Comparison of ENCODE assay signal across 17 cellular contexts in the genomic region with DNA sequence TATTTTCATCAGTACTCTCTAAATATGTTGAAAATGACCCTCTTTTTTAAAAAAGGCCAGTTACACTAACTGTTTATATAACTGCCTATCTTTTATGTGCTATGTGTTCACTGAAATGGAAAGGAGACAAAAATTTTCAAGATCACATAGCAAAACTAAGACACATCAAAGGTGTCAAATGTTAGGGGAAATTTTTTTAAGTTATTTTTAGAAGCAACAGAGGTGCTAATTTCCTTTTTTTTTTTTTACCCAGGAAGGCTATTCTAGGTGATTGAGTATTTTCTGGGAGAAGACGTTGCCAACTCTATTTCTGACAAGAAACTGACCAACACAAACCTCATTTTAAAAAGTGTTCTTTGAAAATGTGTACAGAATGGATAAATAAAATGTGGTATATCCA. TPM values are rescaled to one million over a fixed set of nuclear protein-coding genes. Genes with fewer than 3 reads are reported as not detected.
A peak's percentile ranks its signal among the peaks of the same experiment; 100 is the strongest.
DNase-seq lines count a peak whose midpoint lies in the region; ATAC-seq and TF ChIP-seq lines count a peak whose summit lies in the region.
"Had no signal": no experiment of that assay in that cellular context is flagged by ENCODE, and none has a peak within 500 bp of the region (broad histone marks: within the 10 kb centered on the region; RNA-seq: fewer than 3 reads in every experiment).

No MANE protein-coding gene starts in this region.

- H3K4me1 ChIP-seq in OCI-LY1 (ENCODE audit: insufficient read depth, low read length, severe bottlenecking) = peaks cover 100% of the 10 kb centered on the region
- H3K4me1 ChIP-seq in effector memory CD4-positive, alpha-beta T cell (ENCODE audit: control insufficient read depth, insufficient read depth, low read length, poor library complexity, severe bottlenecking) = peaks cover 49% of the 10 kb centered on the region

- peaks cover 75% of the 10 kb centered on the region for H3K36me3 ChIP-seq in OCI-LY1 (ENCODE audit: insufficient read depth, low read length)
- no peaks in the 10 kb centered on the region for H3K36me3 ChIP-seq in effector memory CD4-positive, alpha-beta T cell (ENCODE audit: control insufficient read depth, insufficient read depth, low read length)
- H3K36me3 ChIP-seq: uterus had no signal

- intact Hi-C loops in activated naive CD4-positive, alpha-beta T cell treated with anti-CD3 and anti-CD28 coated beads for 36 hours (cut with micrococcal nuclease) = loop anchor here (10.0 kb wide), 1 partner anchor 941 kb away; no protein-coding TSS in a partner anchor

- H3K4me1 Mint-ChIP-seq in activated naive CD4-positive, alpha-beta T cell treated with anti-CD3 and anti-CD28 coated beads for 36 hours (ENCODE audit: low read depth) = peaks cover 91% of the 10 kb centered on the region
- peaks cover 93% of the 10 kb centered on the region for H3K4me1 Mint-ChIP-seq in stimulated activated naive CD8-positive, alpha-beta T cell treated with anti-CD3 and anti-CD28 coated beads, Interleukin-15, amount 100 ng/mL, for 72 hours

- 0 out of 2 replicates have a peak, but pooled peaks cover 4% of the 10 kb centered on the region for H3F3A ChIP-seq in OCI-LY1 (ENCODE audit: insufficient read depth, low read length)

- CTCF ChIA-PET in activated naive CD4-positive, alpha-beta T cell treated with anti-CD3 and anti-CD28 coated beads for 36 hours (lab: Charles Lee) = interaction anchor here (0.7 to 4.0 kb wide), 8 partner anchors 11 to 764 kb away, joined by 3 to 26 read pairs (median 4); a partner anchor contains a TSS

- no peaks in the 10 kb centered on the region for H3K9me3 Mint-ChIP-seq in activated naive CD4-positive, alpha-beta T cell treated with anti-CD3 and anti-CD28 coated beads for 36 hours
- H3K9me3 Mint-ChIP-seq in stimulated activated naive CD8-positive, alpha-beta T cell treated with anti-CD3 and anti-CD28 coated beads, Interleukin-15, amount 100 ng/mL, for 72 hours = no peaks in the 10 kb centered on the region
- H3K9me3 Mint-ChIP-seq: brain had no signal

- DNase-seq in activated naive CD4-positive, alpha-beta T cell treated with anti-CD3 and anti-CD28 coated beads for 36 hours = no peak
- no peak for DNase-seq in activated naive CD4-positive, alpha-beta T cell (lab: John Stamatoyannopoulos, UW)
- no peak for DNase-seq in effector memory CD4-positive, alpha-beta T cell
- no peak for DNase-seq in stimulated activated naive CD8-positive, alpha-beta T cell treated with anti-CD3 and anti-CD28 coated beads, Interleukin-15, amount 100 ng/mL, for 72 hours
- DNase-seq: activated CD4-positive, alpha-beta T cell treated with anti-CD3 and anti-CD28 coated beads for 4 hours; activated effector memory CD4-positive, alpha-beta T cell treated with Interleukin-2 at 50 U/mL for 16 hours; NCI-H1417; stimulated activated naive CD4-positive, alpha-beta T cell treated with Interleukin-2 at 50 U/mL for 16 hours; uterus had no signal

- ATAC-seq in stimulated activated naive CD8-positive, alpha-beta T cell treated with anti-CD3 and anti-CD28 coated beads, Interleukin-15, amount 100 ng/mL, for 72 hours = no peak
- ATAC-seq in HG02678 (IDR thresholded peaks at IDR 0.05; ENCODE audit: unreplicated experiment) = no peak
- no peak for ATAC-seq in HG03196 (IDR thresholded peaks at IDR 0.05; ENCODE audit: unreplicated experiment)
- ATAC-seq in HG03469 (IDR thresholded peaks at IDR 0.05; ENCODE audit: unreplicated experiment) = no peak
- ATAC-seq: K562 had no signal

- peaks cover 6% of the 10 kb centered on the region; the same call in 1 of the 2 replicates for H4K20me1 ChIP-seq in OCI-LY1 (ENCODE audit: insufficient read depth, low read length)

- H3K9me3 ChIP-seq in OCI-LY1 (ENCODE audit: low read length) = no peaks in the 10 kb centered on the region
- no peaks in the 10 kb centered on the region for H3K9me3 ChIP-seq in effector memory CD4-positive, alpha-beta T cell (ENCODE audit: control insufficient read depth, low read length)
- H3K9me3 ChIP-seq: uterus had no signal

- no peaks in the 10 kb centered on the region for H3K9me2 ChIP-seq in OCI-LY1 (ENCODE audit: low read depth, low read length)

- H3K27ac ChIP-seq in OCI-LY1 (ENCODE audit: low read depth, low read length, poor library complexity, severe bottlenecking) = peak overlapping the region; percentile 18
- no peak overlapping the region for H3K27ac ChIP-seq in effector memory CD4-positive, alpha-beta T cell (ENCODE audit: insufficient read depth, low read length, poor library complexity, severe bottlenecking)
- H3K27ac ChIP-seq: parathyroid adenoma, uterus had no signal

- no peaks in the 10 kb centered on the region for H3K27me3 ChIP-seq in OCI-LY1 (ENCODE audit: insufficient read depth, low read length)
- H3K27me3 ChIP-seq in effector memory CD4-positive, alpha-beta T cell (replicated peaks; ENCODE audit: control insufficient read depth, insufficient read depth, low read length, poor library complexity, severe bottlenecking) = no peaks in the 10 kb centered on the region
- H3K27me3 ChIP-seq: uterus had no signal

- TF ChIP-seq CTCF in OCI-LY1 (IDR thresholded peaks at IDR 0.05; ENCODE audit: low read length) = no peak

- no peak overlapping the region; the same call in 1 of the 2 replicates for H3K9ac ChIP-seq in OCI-LY1 (ENCODE audit: low read length)
- H3K9ac ChIP-seq: parathyroid adenoma had no signal

- H3K79me2 ChIP-seq in OCI-LY1 (ENCODE audit: insufficient read depth, low read length) = peaks cover 100% of the 10 kb centered on the region

- no peaks in the 10 kb centered on the region for H3K27me3 Mint-ChIP-seq in activated naive CD4-positive, alpha-beta T cell treated with anti-CD3 and anti-CD28 coated beads for 36 hours (ENCODE audit: low read depth)
- no peaks in the 10 kb centered on the region for H3K27me3 Mint-ChIP-seq in stimulated activated naive CD8-positive, alpha-beta T cell treated with anti-CD3 and anti-CD28 coated beads, Interleukin-15, amount 100 ng/mL, for 72 hours
- H3K27me3 Mint-ChIP-seq: brain had no signal

- H3K36me3 Mint-ChIP-seq in activated naive CD4-positive, alpha-beta T cell treated with anti-CD3 and anti-CD28 coated beads for 36 hours (ENCODE audit: low read depth) = peaks cover 14% of the 10 kb centered on the region
- H3K36me3 Mint-ChIP-seq: brain had no signal

- H3K27ac Mint-ChIP-seq in activated naive CD4-positive, alpha-beta T cell treated with anti-CD3 and anti-CD28 coated beads for 36 hours = peak overlapping the region; percentile 91
- peak overlapping the region in 1 of 2 donors; percentile 34 for H3K27ac Mint-ChIP-seq in stimulated activated naive CD8-positive, alpha-beta T cell treated with anti-CD3 and anti-CD28 coated beads, Interleukin-15, amount 100 ng/mL, for 72 hours
- H3K27ac Mint-ChIP-seq: brain had no signal

- no peak overlapping the region for H2AFZ ChIP-seq in OCI-LY1 (ENCODE audit: low read length)
- H2AFZ ChIP-seq: parathyroid adenoma had no signal

- peak overlapping the region; percentile 50 for H3K4me3 Mint-ChIP-seq in activated naive CD4-positive, alpha-beta T cell treated with anti-CD3 and anti-CD28 coated beads for 36 hours
- peak overlapping the region; percentile 35 to 68 for H3K4me3 Mint-ChIP-seq in stimulated activated naive CD8-positive, alpha-beta T cell treated with anti-CD3 and anti-CD28 coated beads, Interleukin-15, amount 100 ng/mL, for 72 hours
- H3K4me3 Mint-ChIP-seq: brain had no signal

- H3K4me3 ChIP-seq in OCI-LY1 (ENCODE audit: low read depth, low read length, poor library complexity, severe bottlenecking) = peak overlapping the region; percentile 27
- H3K4me3 ChIP-seq in effector memory CD4-positive, alpha-beta T cell (ENCODE audit: insufficient read depth, low read depth, low read length, poor library complexity, severe bottlenecking) = peak overlapping the region; percentile 2
- H3K4me3 ChIP-seq: K562, smooth muscle cell, uterus had no signal

- H3K4me2 ChIP-seq in OCI-LY1 (ENCODE audit: low read length) = peak overlapping the region; percentile 78
- H3K4me2 ChIP-seq: smooth muscle cell had no signal

RNA-seq across cellular contexts. Expression of a gene that starts 45.7 kb away (rescaled TPM):
- 10 to 100 TPM; 61.7 to 62.3 TPM for total RNA-seq in activated naive CD4-positive, alpha-beta T cell treated with anti-CD3 and anti-CD28 coated beads for 36 hours
